Comparison of ENCODE assay signal across 19 cellular contexts in genomic region chr4:9379881-9380280, GRCh38. TPM values are rescaled to one million over a fixed set of nuclear protein-coding genes. Genes with fewer than 3 reads are reported as not detected.
"Had no signal": no experiment of that assay in that cellular context is flagged by ENCODE, and none has a peak within 500 bp of the region (broad histone marks: within the 10 kb centered on the region; RNA-seq: fewer than 3 reads in every experiment).

No MANE protein-coding gene starts in this region.

RNA-seq across cellular contexts. Expression of gene USP17L30, which starts 17.0 kb away (rescaled TPM):
- total RNA-seq: chondrocyte, colonic mucosa, dermis microvascular lymphatic vessel endothelial cell, endodermal cell, esophagus mucosa, esophagus squamous epithelium, gastrocnemius medialis, glomerular endothelial cell, heart right ventricle, kidney epithelial cell, left cardiac atrium, left lung, left ventricle myocardium superior, lower leg skin, lower lobe of right lung, lung microvascular endothelial cell, mesenteric fat pad, mesothelial cell of epicardium, mucosa of descending colon had no signal

RNA-seq across cellular contexts. Expression of gene USP17L29, which starts 26.4 kb away (rescaled TPM):
- total RNA-seq: chondrocyte, colonic mucosa, dermis microvascular lymphatic vessel endothelial cell, endodermal cell, esophagus mucosa, esophagus squamous epithelium, gastrocnemius medialis, glomerular endothelial cell, heart right ventricle, kidney epithelial cell, left cardiac atrium, left lung, left ventricle myocardium superior, lower leg skin, lower lobe of right lung, lung microvascular endothelial cell, mesenteric fat pad, mesothelial cell of epicardium, mucosa of descending colon had no signal

RNA-seq across cellular contexts. Expression of gene USP17L28, which starts 31.2 kb away (rescaled TPM):
- total RNA-seq: chondrocyte, colonic mucosa, dermis microvascular lymphatic vessel endothelial cell, endodermal cell, esophagus mucosa, esophagus squamous epithelium, gastrocnemius medialis, glomerular endothelial cell, heart right ventricle, kidney epithelial cell, left cardiac atrium, left lung, left ventricle myocardium superior, lower leg skin, lower lobe of right lung, lung microvascular endothelial cell, mesenteric fat pad, mesothelial cell of epicardium, mucosa of descending colon had no signal

RNA-seq across cellular contexts. Expression of gene USP17L27, which starts 35.9 kb away (rescaled TPM):
- total RNA-seq: chondrocyte, colonic mucosa, dermis microvascular lymphatic vessel endothelial cell, endodermal cell, esophagus mucosa, esophagus squamous epithelium, gastrocnemius medialis, glomerular endothelial cell, heart right ventricle, kidney epithelial cell, left cardiac atrium, left lung, left ventricle myocardium superior, lower leg skin, lower lobe of right lung, lung microvascular endothelial cell, mesenteric fat pad, mesothelial cell of epicardium, mucosa of descending colon had no signal

RNA-seq across cellular contexts. Expression of gene USP17L5, which starts 40.7 kb away (rescaled TPM):
- total RNA-seq: chondrocyte, colonic mucosa, dermis microvascular lymphatic vessel endothelial cell, endodermal cell, esophagus mucosa, esophagus squamous epithelium, gastrocnemius medialis, glomerular endothelial cell, heart right ventricle, kidney epithelial cell, left cardiac atrium, left lung, left ventricle myocardium superior, lower leg skin, lower lobe of right lung, lung microvascular endothelial cell, mesenteric fat pad, mesothelial cell of epicardium, mucosa of descending colon had no signal
